ENCODE assay signal across 28 cellular contexts in genomic region chr9:20664501-20664900, GRCh38.
"Had no signal": no experiment of that assay in that cellular context is flagged by ENCODE, and none has a peak within 500 bp of the region (broad histone marks: within the 10 kb centered on the region; RNA-seq: fewer than 3 reads in every experiment).

No MANE protein-coding gene starts in this region.

- H3K9ac ChIP-seq: KMS-11 had no signal

- H3K4me2 ChIP-seq: KMS-11 had no signal

- H3K27me3 ChIP-seq: adrenal gland, body of pancreas, breast epithelium had no signal

- H3K27ac ChIP-seq: adrenal gland, body of pancreas, breast epithelium, KMS-11, SJCRH30, SK-N-MC, WERI-Rb-1 had no signal

- ATAC-seq: activated naive CD4-positive, alpha-beta T cell treated with anti-CD3 and anti-CD28 coated beads, Interleukin-2, amount 50 U/mL, for 72 hours; activated T-cell treated with anti-CD3 and anti-CD28 coated beads, Interleukin-2, amount 50 U/mL, for 4 hours; body of pancreas had no signal

- H3K27me3 Mint-ChIP-seq: activated CD4-positive, alpha-beta memory T cell treated with anti-CD3 and anti-CD28 coated beads for 36 hours had no signal

- H3K27ac Mint-ChIP-seq: activated CD4-positive, alpha-beta memory T cell treated with anti-CD3 and anti-CD28 coated beads for 36 hours; activated naive CD4-positive, alpha-beta T cell treated with anti-CD3 and anti-CD28 coated beads for 36 hours; activated naive CD4-positive, alpha-beta T cell treated with anti-CD3 and anti-CD28 coated beads, Interleukin-2, amount 50 U/mL, for 72 hours; activated T-helper 1 cell treated with anti-CD3 and anti-CD28 coated beads, Interleukin-12 subunit alpha, Interleukin-12 subunit beta, Interleukin-2, Interleukin-4 antibody, amounts not matched to agents 30 ng/mL and 10 ng/mL and 1 ng/mL, durations not matched to agents 14 hours and 24 hours and 36 hours had no signal

- H3K9me3 Mint-ChIP-seq: activated CD4-positive, alpha-beta memory T cell treated with anti-CD3 and anti-CD28 coated beads for 36 hours; activated naive CD4-positive, alpha-beta T cell treated with anti-CD3 and anti-CD28 coated beads for 36 hours; activated naive CD4-positive, alpha-beta T cell treated with anti-CD3 and anti-CD28 coated beads, Interleukin-2, amount 50 U/mL, for 72 hours; activated T-cell treated with anti-CD3 and anti-CD28 coated beads, Interleukin-2, amount 50 U/mL, for 4 hours; activated T-helper 1 cell treated with anti-CD3 and anti-CD28 coated beads, Interleukin-12 subunit alpha, Interleukin-12 subunit beta, Interleukin-2, Interleukin-4 antibody, amounts not matched to agents 30 ng/mL and 10 ng/mL and 1 ng/mL, durations not matched to agents 14 hours and 24 hours and 36 hours had no signal

- H3K4me1 ChIP-seq: adrenal gland, breast epithelium had no signal

- H3K4me3 ChIP-seq: adrenal gland, body of pancreas, breast epithelium, SJCRH30, SK-N-MC had no signal

- H3K36me3 Mint-ChIP-seq: activated CD4-positive, alpha-beta memory T cell treated with anti-CD3 and anti-CD28 coated beads for 36 hours; activated naive CD4-positive, alpha-beta T cell treated with anti-CD3 and anti-CD28 coated beads, Interleukin-2, amount 50 U/mL, for 72 hours had no signal

- H3K9me3 ChIP-seq: adrenal gland, body of pancreas, breast epithelium, SJCRH30 had no signal

- H3K36me3 ChIP-seq: adrenal gland, breast epithelium, SJCRH30, WERI-Rb-1 had no signal

- H3K4me3 Mint-ChIP-seq: activated CD4-positive, alpha-beta memory T cell treated with anti-CD3 and anti-CD28 coated beads for 36 hours; activated naive CD4-positive, alpha-beta T cell treated with anti-CD3 and anti-CD28 coated beads for 36 hours; activated T-cell treated with anti-CD3 and anti-CD28 coated beads, Interleukin-2, amount 50 U/mL, for 4 hours; activated T-helper 1 cell treated with anti-CD3 and anti-CD28 coated beads, Interleukin-12 subunit alpha, Interleukin-12 subunit beta, Interleukin-2, Interleukin-4 antibody, amounts not matched to agents 30 ng/mL and 10 ng/mL and 1 ng/mL, durations not matched to agents 14 hours and 24 hours and 36 hours had no signal

- DNase-seq: activated CD4-positive, alpha-beta memory T cell treated with anti-CD3 and anti-CD28 coated beads for 36 hours; activated CD4-positive, alpha-beta T cell treated with anti-CD3 and anti-CD28 coated beads, Interleukin-2, amount 50 U/mL, for 1 hour; activated CD8-positive, alpha-beta memory T cell treated with anti-CD3 and anti-CD28 coated beads, Interleukin-2, amount 50 U/mL, for 4 hours; activated gamma-delta T cell treated with Interleukin-2 at 50 U/mL for 16 hours; activated naive CD4-positive, alpha-beta T cell treated with anti-CD3 and anti-CD28 coated beads for 36 hours; activated T-cell treated with anti-CD3 and anti-CD28 coated beads for 4 hours; activated T-cell treated with anti-CD3 and anti-CD28 coated beads, Interleukin-2, amount 50 U/mL, for 4 hours; adrenal gland; body of pancreas; NCI-H1092 treated with DMSO at 0.1 percent for 48 hours; NCI-H1417; NCI-H187 treated with DMSO at 0.1 percent for 48 hours; NCI-H2081; NCI-H2171 treated with DMSO at 0.1 percent for 48 hours; NCI-H226; NCI-H446 treated with DMSO at 0.1 percent for 48 hours; NCI-H524 treated with DMSO at 0.1 percent for 48 hours; NK-92 treated with Interleukin-12 subunit alpha and Interleukin-12 subunit beta, amount 100 ng/mL, for 24 hours; OCI-M1; Right ventricle myocardium superior; SJCRH30; T1000; WERI-Rb-1 had no signal
